9 cellular contexts compared by ENCODE assay signal in genomic region chr1:209641216-209642181, GRCh38. TPM values are rescaled to one million over a fixed set of nuclear protein-coding genes. Genes with fewer than 3 reads are reported as not detected.
DNase-seq lines count a peak whose midpoint lies in the region; ATAC-seq, FAIRE-seq and TF ChIP-seq lines count a peak whose summit lies in the region.
"Had no signal": no experiment of that assay in that cellular context is flagged by ENCODE, and none has a peak within 500 bp of the region (broad histone marks: within the 10 kb centered on the region; RNA-seq: fewer than 3 reads in every experiment).

No MANE protein-coding gene starts in this region.

- intact Hi-C loops in PC-3 (cut with micrococcal nuclease), result no loop called here
- intact Hi-C loops in endothelial cell of umbilical vein (cut with micrococcal nuclease), result no loop called here
- intact Hi-C loops in lower lobe of right lung (cut with DNase I), result no loop called here
- intact Hi-C loops in PC-9 (cut with micrococcal nuclease; ENCODE audit: unreplicated experiment), result no loop called here

- H3K27me3 ChIP-seq in PC-3 (ENCODE audit: low read length) (no peaks in the 10 kb centered on the region), endothelial cell of umbilical vein (ENCODE audit: control insufficient read depth in 2 of 2, insufficient read depth in 2 of 2, low read length in 2 of 2) (no peaks in the 10 kb centered on the region), lower lobe of right lung (ENCODE audit: low read depth) (no peaks in the 10 kb centered on the region), stomach smooth muscle (ENCODE audit: control insufficient read depth in 1 of 2, insufficient read depth in 2 of 2, low read length in 2 of 2) (no peaks in the 10 kb centered on the region), PC-9 (ENCODE audit: insufficient read depth, low read depth) (no peaks in the 10 kb centered on the region)

- no peaks in the 10 kb centered on the region for H3K9me3 ChIP-seq in PC-3 (ENCODE audit: low read length)
- no peaks in the 10 kb centered on the region for H3K9me3 ChIP-seq in endothelial cell of umbilical vein (replicated peaks; ENCODE audit: control insufficient read depth, insufficient read depth, low read length)
- H3K9me3 ChIP-seq in lower lobe of right lung, result no peaks in the 10 kb centered on the region
- no peaks in the 10 kb centered on the region for H3K9me3 ChIP-seq in stomach smooth muscle (ENCODE audit: control insufficient read depth in 2 of 2, low read length in 2 of 2)
- H3K9me3 ChIP-seq in PC-9 (ENCODE audit: insufficient read depth, low read depth), result no peaks in the 10 kb centered on the region

- no peak overlapping the region for H3K27ac ChIP-seq in PC-3 (ENCODE audit: low read length)
- H3K27ac ChIP-seq in endothelial cell of umbilical vein (ENCODE audit: insufficient read depth, low read depth, low read length), result no peak overlapping the region
- H3K27ac ChIP-seq in lower lobe of right lung, result peak overlapping the region; percentile 74
- peak overlapping the region; percentile 83 for H3K27ac ChIP-seq in stomach smooth muscle (ENCODE audit: low read length)
- H3K27ac ChIP-seq in PC-9, result no peak overlapping the region

- H3K9ac ChIP-seq in PC-3 (ENCODE audit: low read length) (no peak overlapping the region), endothelial cell of umbilical vein (replicated peaks; ENCODE audit: extremely low read depth, insufficient read depth, low read length) (no peak overlapping the region), stomach smooth muscle (ENCODE audit: low read length in 2 of 2) (peak overlapping the region; percentile 23 to 62)

- H3K4me3 ChIP-seq in PC-3 (ENCODE audit: low read length) (no peak overlapping the region), endothelial cell of umbilical vein (replicated peaks in 1 of 3; ENCODE audit: insufficient read depth in 1 of 3, low read depth in 1 of 3, low read length in 3 of 3) (no peak overlapping the region), lower lobe of right lung (no peak overlapping the region), stomach smooth muscle (ENCODE audit: low read length in 2 of 2) (peak overlapping the region in 1 of 2 donors; percentile 40), PC-9 (no peak overlapping the region)

- H3K4me1 ChIP-seq in PC-3 (ENCODE audit: insufficient read depth, low read length) (peaks cover 29% of the 10 kb centered on the region), endothelial cell of umbilical vein (ENCODE audit: control insufficient read depth, extremely low read depth, insufficient read depth, low read length) (peaks cover 8% of the 10 kb centered on the region), lower lobe of right lung (peaks cover 48% of the 10 kb centered on the region), stomach smooth muscle (ENCODE audit: control insufficient read depth, insufficient read depth, low read length) (peaks cover 33% of the 10 kb centered on the region), PC-9 (replicated peaks; ENCODE audit: insufficient read depth) (no peaks in the 10 kb centered on the region)

- peak; percentile 75 for FAIRE-seq in endothelial cell of umbilical vein (lab: Jason Lieb, UNC)

- H4K20me1 ChIP-seq in PC-3 (ENCODE audit: low read length) (peaks cover 86% of the 10 kb centered on the region), endothelial cell of umbilical vein (replicated peaks; ENCODE audit: control insufficient read depth, extremely low read depth, insufficient read depth, low read length) (no peaks in the 10 kb centered on the region), PC-9 (ENCODE audit: insufficient read depth) (peaks cover 3% of the 10 kb centered on the region)

- H3K9me2 ChIP-seq in PC-3 (replicated peaks; ENCODE audit: low read length), result no peaks in the 10 kb centered on the region
- no peaks in the 10 kb centered on the region for H3K9me2 ChIP-seq in PC-9 (ENCODE audit: insufficient read depth)

- no peak overlapping the region for H3K4me2 ChIP-seq in PC-3 (ENCODE audit: low read length)
- H3K4me2 ChIP-seq in endothelial cell of umbilical vein (ENCODE audit: insufficient read depth, low read length), result no peak overlapping the region
- H3K4me2 ChIP-seq in PC-9, result no peak overlapping the region

- dilution Hi-C loops in endothelial cell of umbilical vein (cut with MboI; ENCODE audit: extremely low pct_ligation_motif_present, low sequenced_read_pairs), result no loop called here

- DNase-seq in PC-3, result no peak
- DNase-seq in endothelial cell of umbilical vein (ENCODE audit: low read depth, low spot score), result peak; percentile 60
- peak; percentile 69 for DNase-seq in lower lobe of right lung
- DNase-seq in PC-9, result no peak
- no peak for DNase-seq in NCI-H2171 (lab: John Stamatoyannopoulos, UW)
- no peak for DNase-seq in SHP77 (lab: John Stamatoyannopoulos, UW)
- no peak for DNase-seq in stimulated activated CD4-positive, alpha-beta T cell treated with anti-CD3 and anti-CD28 coated beads, Interleukin-12 subunit alpha, Interleukin-12 subunit beta, amount 100 ng/mL, for 4 hours
- DNase-seq: KBM-7 had no signal

- POLR2A ChIA-PET in PC-3 (lab: Charles Lee; ENCODE audit: unreplicated experiment) (no interaction called here), endothelial cell of umbilical vein (lab: Charles Lee) (no interaction called here), PC-9 (lab: Charles Lee; ENCODE audit: unreplicated experiment) (interaction anchor here (0.6 kb wide), 2 partner anchors 31 to 1071 kb away, joined by 3 read pairs; no protein-coding TSS in a partner anchor)

- CTCF ChIA-PET in PC-3 (lab: Charles Lee) (interaction anchor here (0.6 kb wide), 1 partner anchor 72 kb away, joined by 3 read pairs; no protein-coding TSS in a partner anchor), endothelial cell of umbilical vein (lab: Charles Lee) (interaction anchor here (0.7 to 2.5 kb wide), 9 partner anchors 12 to 74 kb away, joined by 3 to 22 read pairs (median 4); partner anchors contain the start of gene G0S2), PC-9 (lab: Charles Lee) (interaction anchor here (0.5 to 0.9 kb wide), 2 partner anchors 49 to 969 kb away, joined by 3 to 4 read pairs; no protein-coding TSS in a partner anchor)

- TF ChIP-seq CTCF in PC-3 (conservative IDR thresholded peaks at IDR 0.05; ENCODE audit: low read depth, low read length), result no peak
- TF ChIP-seq CTCF in endothelial cell of umbilical vein (IDR thresholded peaks at IDR 0.05; ENCODE audit: extremely low read depth in 1 of 2, insufficient read depth in 1 of 2, low read depth in 1 of 2, low read length in 2 of 2), result no peak
- no peak for TF ChIP-seq CTCF in lower lobe of right lung (IDR thresholded peaks at IDR 0.05)
- TF ChIP-seq CTCF in PC-9 (conservative IDR thresholded peaks at IDR 0.05), result no peak

- peaks cover 25% of the 10 kb centered on the region for H3F3A ChIP-seq in PC-3 (ENCODE audit: low read length, unreplicated experiment)
- H3F3A ChIP-seq in PC-9 (ENCODE audit: insufficient read depth, low read depth), result peaks cover 21% of the 10 kb centered on the region; the same call in 1 of the 2 replicates

- peaks cover 84% of the 10 kb centered on the region for H3K79me2 ChIP-seq in PC-3 (ENCODE audit: low read length)
- no peaks in the 10 kb centered on the region for H3K79me2 ChIP-seq in endothelial cell of umbilical vein (ENCODE audit: control insufficient read depth, insufficient read depth, low read length)
- H3K79me2 ChIP-seq in PC-9 (ENCODE audit: low read depth), result peaks cover 51% of the 10 kb centered on the region

- no peak for TF ChIP-seq POLR2A in endothelial cell of umbilical vein (IDR thresholded peaks at IDR 0.05; ENCODE audit: low read depth, low read length)

- H3K36me3 ChIP-seq in PC-3 (ENCODE audit: low read depth, low read length) (peaks cover 89% of the 10 kb centered on the region), endothelial cell of umbilical vein (ENCODE audit: control insufficient read depth in 2 of 2, extremely low read depth in 1 of 2, insufficient read depth in 2 of 2, low read length in 2 of 2) (no peaks in the 10 kb centered on the region), lower lobe of right lung (no peaks in the 10 kb centered on the region), stomach smooth muscle (ENCODE audit: control insufficient read depth in 2 of 2, insufficient read depth in 2 of 2, low read length in 2 of 2) (no peaks in the 10 kb centered on the region), PC-9 (ENCODE audit: low read depth) (peaks cover 45% of the 10 kb centered on the region)

- ATAC-seq in PC-3 (peak; percentile 21), lower lobe of right lung (peak; percentile 83 to 87)

- H2AFZ ChIP-seq in PC-3 (ENCODE audit: low read length) (no peak overlapping the region), endothelial cell of umbilical vein (ENCODE audit: low read depth, low read length) (peak overlapping the region; percentile 21), PC-9 (no peak overlapping the region)

- H3K9me1 ChIP-seq in endothelial cell of umbilical vein (replicated peaks; ENCODE audit: control insufficient read depth, extremely low read depth, insufficient read depth, low read length), result no peaks in the 10 kb centered on the region

- no TSS peak for BruUV-seq in PC-3 (replicated peaks; lab: Mats Ljungman, UMichigan)
- no TSS peak for BruUV-seq in endothelial cell of umbilical vein (replicated peaks; lab: Mats Ljungman, UMichigan)
- BruUV-seq in PC-9 (replicated peaks; lab: Mats Ljungman, UMichigan), result no TSS peak

RNA-seq across cellular contexts. Expression of gene LAMB3, which starts 10.7 kb away (rescaled TPM):
- total RNA-seq in PC-3 (2014; rRNA removed) (473 and 650 TPM in 2 replicates), endothelial cell of umbilical vein (0.72 and 3.1 TPM in 2 replicates), lower lobe of right lung (47.2 TPM), PC-9 (2021) (90.0 and 142 TPM in 2 replicates)
- 1.3 and 2.6 TPM in 2 replicates for polyA plus RNA-seq in endothelial cell of umbilical vein
- polyA plus RNA-seq in endothelial cell of umbilical vein (2011; cell fraction: cytosol; rRNA removed), result 2.2 and 2.7 TPM in 2 replicates
- 4.4 and 7.0 TPM in 2 replicates for polyA plus RNA-seq in endothelial cell of umbilical vein (2011; cell fraction: nucleus; rRNA removed)
- 6.0 and 9.7 TPM in 2 replicates for polyA plus RNA-seq in endothelial cell of umbilical vein (2012)
- 2.5 and 2.7 TPM in 2 replicates for polyA minus RNA-seq in endothelial cell of umbilical vein
- polyA minus RNA-seq in endothelial cell of umbilical vein (2011; cell fraction: cytosol; rRNA and poly(A)+ RNA removed), result 52.4 TPM
- 2.8 and 3.2 TPM in 2 replicates for polyA minus RNA-seq in endothelial cell of umbilical vein (2011; cell fraction: nucleus; rRNA and poly(A)+ RNA removed)

RNA-seq across cellular contexts. Expression of gene G0S2, which starts 33.7 kb away (rescaled TPM):
- total RNA-seq in PC-3 (2014; rRNA removed) (620 and 723 TPM in 2 replicates), endothelial cell of umbilical vein (1.9 TPM in 1 of 2 replicates, not detected in the other), lower lobe of right lung (19.9 TPM), PC-9 (2021) (2.4 and 4.9 TPM in 2 replicates)
- polyA plus RNA-seq in endothelial cell of umbilical vein, result 0.22 and 0.91 TPM in 2 replicates
- 1.5 and 1.8 TPM in 2 replicates for polyA plus RNA-seq in endothelial cell of umbilical vein (2011; cell fraction: cytosol; rRNA removed)
- 0.35 and 0.93 TPM in 2 replicates for polyA plus RNA-seq in endothelial cell of umbilical vein (2011; cell fraction: nucleus; rRNA removed)
- polyA plus RNA-seq in endothelial cell of umbilical vein (2012), result 5.7 and 21.7 TPM in 2 replicates
- polyA minus RNA-seq in endothelial cell of umbilical vein, result not detected in 2 replicates
- not detected for polyA minus RNA-seq in endothelial cell of umbilical vein (2011; cell fraction: cytosol; rRNA and poly(A)+ RNA removed)
- 0.53 TPM in 1 of 2 replicates, not detected in the other for polyA minus RNA-seq in endothelial cell of umbilical vein (2011; cell fraction: nucleus; rRNA and poly(A)+ RNA removed)

RNA-seq across cellular contexts. Expression of gene CAMK1G, which starts 58.0 kb away (rescaled TPM):
- not detected in 2 replicates for total RNA-seq in PC-3 (2014; rRNA removed)
- not detected in 2 replicates for total RNA-seq in endothelial cell of umbilical vein
- not detected in 2 replicates for polyA plus RNA-seq in endothelial cell of umbilical vein
- not detected in 2 replicates for polyA plus RNA-seq in endothelial cell of umbilical vein (2011; cell fraction: cytosol; rRNA removed)
- polyA plus RNA-seq in endothelial cell of umbilical vein (2011; cell fraction: nucleus; rRNA removed), result not detected in 2 replicates
- polyA plus RNA-seq in endothelial cell of umbilical vein (2012), result not detected in 2 replicates
- not detected in 2 replicates for polyA minus RNA-seq in endothelial cell of umbilical vein
- polyA minus RNA-seq in endothelial cell of umbilical vein (2011; cell fraction: cytosol; rRNA and poly(A)+ RNA removed), result not detected
- not detected in 2 replicates for polyA minus RNA-seq in endothelial cell of umbilical vein (2011; cell fraction: nucleus; rRNA and poly(A)+ RNA removed)
- 0.56 TPM for total RNA-seq in lower lobe of right lung
- not detected in 2 replicates for total RNA-seq in PC-9 (2021)

Comparison
In these comparisons a context has a peak if more than half of its experiments do, and no peak if none do; other contexts are left out.
1. DNase-seq: peak in endothelial cell of umbilical vein (single experiment) and lower lobe of right lung (single experiment); none in PC-3 (single experiment), PC-9 (0 of 2), NCI-H2171 (single experiment), SHP77 (0 of 2) and stimulated activated CD4-positive, alpha-beta T cell treated with anti-CD3 and anti-CD28 coated beads, Interleukin-12 subunit alpha, Interleukin-12 subunit beta, amount 100 ng/mL, for 4 hours (single experiment).
2. H3K27ac ChIP-seq: peak in lower lobe of right lung (single experiment) and stomach smooth muscle (single experiment); none in PC-3 (single experiment), endothelial cell of umbilical vein (single experiment) and PC-9 (single experiment).
3. H3K9ac ChIP-seq: peak in stomach smooth muscle (2 of 2); none in PC-3 (single experiment) and endothelial cell of umbilical vein (single experiment).
4. RNA of gene LAMB3, which starts 10.7 kb away (total RNA-seq): 473 to 650 TPM in PC-3, 90.0 to 142 TPM in PC-9 and 47.2 TPM in lower lobe of right lung (single experiment); 0.72 to 3.1 TPM in endothelial cell of umbilical vein; every median in the first group is over 10 times any median in the second.
5. RNA of gene G0S2, which starts 33.7 kb away (total RNA-seq): 620 to 723 TPM in PC-3; 19.9 TPM in lower lobe of right lung (single experiment), 2.4 to 4.9 TPM in PC-9 and 1.9 TPM in endothelial cell of umbilical vein; every median in the first group is over 10 times any median in the second.